Comparison of ENCODE assay signal across 25 cellular contexts in the genomic region with DNA sequence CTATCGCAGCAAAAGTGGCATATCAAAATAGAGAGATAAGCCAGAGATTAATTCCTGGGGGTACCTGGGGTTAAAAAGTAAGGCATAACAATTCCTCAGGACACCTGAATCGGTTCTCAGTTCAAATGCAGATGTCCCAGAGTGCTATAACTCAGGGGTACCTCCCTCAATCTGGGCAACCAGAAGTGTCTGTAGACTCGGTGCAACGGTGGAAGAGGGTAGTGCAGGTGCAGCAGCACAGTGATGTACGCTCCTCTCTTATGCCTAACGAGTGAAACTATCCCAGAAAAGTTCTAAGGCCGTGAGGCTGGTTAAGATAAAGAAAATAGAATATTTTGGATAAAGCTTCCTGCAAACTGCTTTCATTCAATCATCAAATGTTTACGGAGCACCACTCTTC. TPM values are rescaled to one million over a fixed set of nuclear protein-coding genes. Genes with fewer than 3 reads are reported as not detected.
DNase-seq lines count a peak whose midpoint lies in the region; ATAC-seq and TF ChIP-seq lines count a peak whose summit lies in the region.
"Had no signal": no experiment of that assay in that cellular context is flagged by ENCODE, and none has a peak within 500 bp of the region (broad histone marks: within the 10 kb centered on the region; RNA-seq: fewer than 3 reads in every experiment).

No MANE protein-coding gene starts in this region.

- H3K56ac ChIP-seq in H9 (ENCODE audit: insufficient read length, low read depth, low read length): no peak overlapping the region

- H2BK20ac ChIP-seq in H9 (ENCODE audit: low read depth, low read length, poor library complexity, severe bottlenecking): no peak overlapping the region

- no peak overlapping the region for H2BK5ac ChIP-seq in H9 (ENCODE audit: insufficient read length, low read length)

- no peak overlapping the region for H3K18ac ChIP-seq in H9 (ENCODE audit: insufficient read length, low read depth, low read length)

- POLR2A ChIA-PET in WTC11 (lab: Charles Lee): no interaction called here
- POLR2A ChIA-PET in HEK293T (lab: Yijun Ruan, JAX): no interaction called here

- H3K36me3 ChIP-seq in GM23338 (ENCODE audit: insufficient read depth) (no peaks in the 10 kb centered on the region), neural progenitor cell (no peaks in the 10 kb centered on the region)
- H3K36me3 ChIP-seq: BE2C had no signal

- H4K91ac ChIP-seq in H9 (ENCODE audit: insufficient read length, low read depth, low read length): no peak overlapping the region

- H3K79me2 ChIP-seq in GM23338 (replicated peaks; ENCODE audit: insufficient read depth) (peaks cover 59% of the 10 kb centered on the region), H9 (ENCODE audit: insufficient read depth, low read length) (no peaks in the 10 kb centered on the region), neural progenitor cell (ENCODE audit: low read depth) (peaks cover 99% of the 10 kb centered on the region)

- no peak overlapping the region for H4K8ac ChIP-seq in H9 (replicated peaks; ENCODE audit: insufficient read length, low read depth, low read length)

- H3K27ac ChIP-seq in GM23338 (ENCODE audit: low read depth) (no peak overlapping the region), H9 (ENCODE audit: insufficient read length, low read depth, low read length) (no peak overlapping the region), neural progenitor cell (no peak overlapping the region)
- H3K27ac ChIP-seq: A549; BLaER1 treated with 17β-estradiol and CSF1 and Interleukin-3, amounts not matched to agents 10 nM and 100 nM had no signal

- H3K27ac Mint-ChIP-seq in GM23338 (no peak overlapping the region; the same call in 1 of the 2 replicates), H9 (peak overlapping the region in 1 of 3 experiments; percentile 27; a peak in 1 of 7 replicates), WTC11 (no peak overlapping the region), neural progenitor cell (no peak overlapping the region)
- H3K27ac Mint-ChIP-seq: CD14-positive monocyte; CD4-positive, alpha-beta T cell; HFFc6 had no signal

- H3K4me3 Mint-ChIP-seq in GM23338 (no peak overlapping the region), H9 (no peak overlapping the region; a peak in 1 of 5 replicates), WTC11 (no peak overlapping the region), neural progenitor cell (no peak overlapping the region)
- H3K4me3 Mint-ChIP-seq: CD14-positive monocyte; CD4-positive, alpha-beta T cell; CD8-positive, alpha-beta memory T cell; HFFc6 had no signal

- H3K4me2 ChIP-seq in GM23338: peak overlapping the region; percentile 44; the same call in 1 of the 2 replicates
- H3K4me2 ChIP-seq in H9 (ENCODE audit: insufficient read depth, insufficient read length, low read length): no peak overlapping the region
- H3K4me2 ChIP-seq in neural progenitor cell: no peak overlapping the region
- H3K4me2 ChIP-seq: A549; BLaER1 treated with 17β-estradiol and CSF1 and Interleukin-3, amounts not matched to agents 10 nM and 100 nM had no signal

- H3K36me3 Mint-ChIP-seq in GM23338 (ENCODE audit: low read depth) (no peaks in the 10 kb centered on the region; the same call in 1 of the 3 replicates), H9 (ENCODE audit: insufficient read depth in 1 of 3, low read depth in 3 of 3) (no peaks in the 10 kb centered on the region), WTC11 (no peaks in the 10 kb centered on the region), neural progenitor cell (peaks cover 8% of the 10 kb centered on the region)
- H3K36me3 Mint-ChIP-seq: CD8-positive, alpha-beta memory T cell had no signal

- H2AK5ac ChIP-seq in H9 (ENCODE audit: insufficient read length, low read length): no peak overlapping the region

- no peak overlapping the region for H3K14ac ChIP-seq in H9 (ENCODE audit: insufficient read depth, low read length)

- no peak overlapping the region for H2BK15ac ChIP-seq in H9 (ENCODE audit: low read depth, low read length)

- H3K4me1 ChIP-seq in GM23338 (ENCODE audit: insufficient read depth) (peaks cover 62% of the 10 kb centered on the region), H9 (ENCODE audit: insufficient read depth, low read length) (peaks cover 14% of the 10 kb centered on the region), neural progenitor cell (peaks cover 13% of the 10 kb centered on the region)

- no peaks in the 10 kb centered on the region for H3K9me2 ChIP-seq in GM23338 (ENCODE audit: insufficient read depth)

- no peak overlapping the region for H3K23ac ChIP-seq in H9 (ENCODE audit: insufficient read length, low read depth, low read length)

- H3K4me3 ChIP-seq in GM23338: no peak overlapping the region
- H3K4me3 ChIP-seq in neural progenitor cell: no peak overlapping the region
- H3K4me3 ChIP-seq: A549; BLaER1 treated with 17β-estradiol and CSF1 and Interleukin-3, amounts not matched to agents 10 nM and 100 nM had no signal

- H3T11ph ChIP-seq in H9 (ENCODE audit: low read length): no peak overlapping the region

- no peak overlapping the region for H2BK120ac ChIP-seq in H9 (ENCODE audit: low read depth, low read length, poor library complexity, severe bottlenecking)

- no peaks in the 10 kb centered on the region for H3K27me3 ChIP-seq in GM23338 (ENCODE audit: insufficient read depth)
- H3K27me3 ChIP-seq in H9 (ENCODE audit: insufficient read depth, low read length): no peaks in the 10 kb centered on the region
- H3K27me3 ChIP-seq in neural progenitor cell: no peaks in the 10 kb centered on the region
- H3K27me3 ChIP-seq: BE2C; BLaER1 treated with 17β-estradiol and CSF1 and Interleukin-3, amounts not matched to agents 10 nM and 100 nM had no signal

- no peaks in the 10 kb centered on the region for H3K23me2 ChIP-seq in H9 (ENCODE audit: insufficient read length, low read depth, low read length, poor library complexity, severe bottlenecking)

- no peaks in the 10 kb centered on the region for H3K79me1 ChIP-seq in H9 (ENCODE audit: insufficient read depth, low read depth, low read length, poor library complexity, severe bottlenecking)

- TF ChIP-seq CTCF in GM23338 (conservative IDR thresholded peaks at IDR 0.05; ENCODE audit: low read depth in 2 of 2) (no peak), H9 (conservative IDR thresholded peaks at IDR 0.05) (0 out of 3 replicates have a peak, but pooled peaks have one; percentile 19), WTC11 (IDR thresholded peaks at IDR 0.05) (no peak), neural progenitor cell (IDR thresholded peaks at IDR 0.05) (no peak)

- H3K9me3 ChIP-seq in H9 (ENCODE audit: control insufficient read depth, low read depth, low read length): no peaks in the 10 kb centered on the region
- H3K9me3 ChIP-seq in neural progenitor cell (ENCODE audit: low read depth): no peaks in the 10 kb centered on the region
- H3K9me3 ChIP-seq: A549; BE2C; BLaER1 treated with 17β-estradiol and CSF1 and Interleukin-3, amounts not matched to agents 10 nM and 100 nM had no signal

- no CpG with 5 or more reads among the region's 8 CpGs for WGBS in H9 (ENCODE audit: extremely low coverage, insufficient read length, low lambda C conversion rate)

- DNase-seq in GM23338 (ENCODE audit: low spot score) (peak; percentile 52), H9 (no peak), WTC11 (ENCODE audit: low spot score) (no peak), neural progenitor cell (ENCODE audit: low spot score) (peak; percentile 11), HEK293T (ENCODE audit: extremely low spot score) (no peak), pons (ENCODE audit: low spot score) (no peak)
- DNase-seq in stimulated activated CD4-positive, alpha-beta T cell treated with anti-CD3 and anti-CD28 coated beads, Interleukin-2, amount 100 ng/mL, for 24 hours: no peak
- DNase-seq: 8988T; ACHN; AML-193; BE2C; CD4-positive, alpha-beta T cell; CD8-positive, alpha-beta memory T cell; DMS 273 treated with DMSO at 0.1 percent for 48 hours; DMS53; DMS79 treated with DMSO at 0.1 percent for 48 hours; GF-D8; GOT3; HFFc6 had no signal

- H4K5ac ChIP-seq in H9 (ENCODE audit: insufficient read length, low read depth, low read length): no peak overlapping the region

- H3F3A ChIP-seq in GM23338 (replicated peaks; ENCODE audit: low read depth) (no peaks in the 10 kb centered on the region), neural progenitor cell (ENCODE audit: low read depth) (peaks cover 6% of the 10 kb centered on the region)

- H3K9ac ChIP-seq in H9 (ENCODE audit: extremely low read depth, insufficient read length, low read length) (no peak overlapping the region), neural progenitor cell (no peak overlapping the region)
- H3K9ac ChIP-seq: BLaER1 treated with 17β-estradiol and CSF1 and Interleukin-3, amounts not matched to agents 10 nM and 100 nM had no signal

- H3K27me3 Mint-ChIP-seq in GM23338 (ENCODE audit: insufficient read depth, low read depth, poor library complexity) (peaks cover 4% of the 10 kb centered on the region), H9 (ENCODE audit: low read depth) (peaks cover 2% of the 10 kb centered on the region), WTC11 (ENCODE audit: low read depth) (no peaks in the 10 kb centered on the region), neural progenitor cell (ENCODE audit: insufficient read depth, low read depth) (no peaks in the 10 kb centered on the region)
- H3K27me3 Mint-ChIP-seq: CD8-positive, alpha-beta memory T cell had no signal

- peaks cover 57% of the 10 kb centered on the region for H3K4me1 Mint-ChIP-seq in GM23338
- peaks cover 50 to 57% of the 10 kb centered on the region in 2 experiments for H3K4me1 Mint-ChIP-seq in H9
- peaks cover 73% of the 10 kb centered on the region for H3K4me1 Mint-ChIP-seq in WTC11
- H3K4me1 Mint-ChIP-seq in neural progenitor cell: peaks cover 18% of the 10 kb centered on the region

- H3K9me3 Mint-ChIP-seq in GM23338 (no peaks in the 10 kb centered on the region), H9 (no peaks in the 10 kb centered on the region), WTC11 (no peaks in the 10 kb centered on the region), neural progenitor cell (no peaks in the 10 kb centered on the region)
- H3K9me3 Mint-ChIP-seq: CD4-positive, alpha-beta T cell; CD8-positive, alpha-beta memory T cell; HFFc6 had no signal

- H4K20me1 ChIP-seq in GM23338 (replicated peaks; ENCODE audit: insufficient read depth): no peaks in the 10 kb centered on the region
- no peaks in the 10 kb centered on the region for H4K20me1 ChIP-seq in H9 (ENCODE audit: control insufficient read depth, insufficient read depth, insufficient read length)
- H4K20me1 ChIP-seq in neural progenitor cell (ENCODE audit: low read depth): peaks cover 61% of the 10 kb centered on the region

- CTCF ChIA-PET in WTC11 (lab: Charles Lee): no interaction called here
- CTCF ChIA-PET in HEK293T (lab: Yijun Ruan, JAX): no interaction called here

- H3K4ac ChIP-seq in H9 (ENCODE audit: low read depth, low read length): no peak overlapping the region

- ATAC-seq in GM23338 (peak; percentile 88), WTC11 (peak; percentile 91), HG03175 (IDR thresholded peaks at IDR 0.05; ENCODE audit: unreplicated experiment) (no peak)
- ATAC-seq: A549, HCT116 had no signal

- H2BK12ac ChIP-seq in H9 (ENCODE audit: insufficient read length, low read depth, low read length): no peak overlapping the region

- H2AFZ ChIP-seq in GM23338 (no peak overlapping the region), H9 (ENCODE audit: low read length) (no peak overlapping the region), neural progenitor cell (replicated peaks) (no peak overlapping the region)

RNA-seq across cellular contexts. Expression of a gene that starts 7.9 kb away (rescaled TPM):
- total RNA-seq in GM23338 (2014; rRNA removed; shearing (Covaris generic)): 0.17 and 0.58 TPM in 2 replicates
- polyA plus RNA-seq in GM23338 (2016; fragmentation: Nextera tagmentation; extraction: Ambion mirVana): 0.10 and 0.17 TPM in 2 replicates
- 0.20 and 0.24 TPM in 2 replicates for total RNA-seq in H9 (2021)
- total RNA-seq in WTC11 (2021): 0.46 to 0.57 TPM (median 0.50 TPM) in 3 replicates
- total RNA-seq in neural progenitor cell (ENCODE audit: low replicate concordance): 0.26 and 0.59 TPM in 2 replicates
- total RNA-seq: G401 had no signal

Comparison
In these comparisons a context has a peak if more than half of its experiments do, and no peak if none do; other contexts are left out.
1. DNase-seq: peak in GM23338 (single experiment) and neural progenitor cell (single experiment); none in H9 (single experiment), WTC11 (single experiment), HEK293T (single experiment), stimulated activated CD4-positive, alpha-beta T cell treated with anti-CD3 and anti-CD28 coated beads, Interleukin-2, amount 100 ng/mL, for 24 hours (0 of 2) and pons (single experiment).